Comparison of ENCODE assay signal across 16 cellular contexts in the genomic region with DNA sequence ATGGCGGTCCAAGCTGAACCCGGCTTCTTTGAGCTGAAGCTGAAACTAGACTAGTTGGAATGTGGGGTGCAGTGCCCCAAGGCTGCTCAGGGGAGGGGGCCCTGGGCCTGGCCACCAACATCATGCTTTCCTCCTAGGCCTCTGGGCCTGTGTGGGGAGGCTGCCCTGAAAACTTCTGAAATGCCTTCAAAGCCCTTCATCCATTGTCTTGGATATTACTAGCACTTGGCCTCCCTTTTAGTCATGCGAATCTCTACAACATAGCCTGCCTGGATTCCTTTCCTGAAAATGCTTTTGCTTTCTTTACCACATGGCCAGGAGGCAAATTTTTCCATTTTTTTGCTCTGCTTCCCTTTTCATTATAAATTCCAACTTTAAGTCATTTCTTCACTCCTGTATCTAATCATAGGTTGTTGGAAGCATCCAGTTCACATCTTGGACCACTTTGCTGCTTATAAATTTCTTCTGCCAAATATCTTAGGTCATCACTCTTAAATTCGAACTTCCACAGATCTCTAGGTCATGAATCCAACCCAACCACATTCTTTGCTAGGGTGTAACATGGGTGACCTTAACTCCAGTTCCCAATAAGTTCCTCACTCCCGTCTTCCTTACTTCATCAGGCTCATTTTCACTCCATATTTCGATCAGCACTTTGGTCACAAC.
DNase-seq lines count a peak whose midpoint lies in the region; ATAC-seq, FAIRE-seq and TF ChIP-seq lines count a peak whose summit lies in the region.
"Had no signal": no experiment of that assay in that cellular context is flagged by ENCODE, and none has a peak within 500 bp of the region (broad histone marks: within the 10 kb centered on the region; RNA-seq: fewer than 3 reads in every experiment).

No MANE protein-coding gene starts in this region.

- H4K5ac ChIP-seq in H1 (ENCODE audit: insufficient read length, low read depth, low read length): no peak overlapping the region

- no peak overlapping the region for H2AK5ac ChIP-seq in H1 (ENCODE audit: low read depth, low read length)

- no peak overlapping the region for H2BK15ac ChIP-seq in H1 (ENCODE audit: low read length)

- peaks cover 23% of the 10 kb centered on the region for H3K4me1 ChIP-seq in GM23248 (ENCODE audit: insufficient read depth)
- H3K4me1 ChIP-seq in H1 (replicated peaks in 1 of 4; ENCODE audit: control insufficient read depth in 3 of 4, insufficient read depth in 4 of 4, low read length in 3 of 4): peaks cover 0 to 4% (median 2%) of the 10 kb centered on the region in 4 experiments; a peak in 4 of 7 replicates
- H3K4me1 ChIP-seq in iPS-20b (ENCODE audit: insufficient read depth, low read length): no peaks in the 10 kb centered on the region; the same call in 1 of the 2 replicates
- H3K4me1 ChIP-seq in gastrocnemius medialis: no peaks in the 10 kb centered on the region

- no peak overlapping the region for H3K27ac Mint-ChIP-seq in activated naive CD4-positive, alpha-beta T cell treated with anti-CD3 and anti-CD28 coated beads, Interleukin-2, amount 10 ng/mL, durations not matched to agents 7 days and 5 days
- H3K27ac Mint-ChIP-seq: activated CD4-positive, alpha-beta memory T cell treated with anti-CD3 and anti-CD28 coated beads, Interleukin-2, amount 10 ng/mL, durations not matched to agents 7 days and 5 days; activated naive CD4-positive, alpha-beta T cell treated with anti-CD3 and anti-CD28 coated beads, Interleukin-2, amount 50 U/mL, for 24 hours had no signal

- POLR2A ChIA-PET in H1 (lab: Charles Lee; ENCODE audit: partially characterized antibody): no interaction called here

- H3K27ac ChIP-seq in GM23248: peak overlapping the region; percentile 48
- no peak overlapping the region for H3K27ac ChIP-seq in H1 (ENCODE audit: low read depth, low read length)
- peak overlapping the region; percentile 2 for H3K27ac ChIP-seq in iPS-20b (ENCODE audit: low read length)
- H3K27ac ChIP-seq in gastrocnemius medialis: no peak overlapping the region
- H3K27ac ChIP-seq: WERI-Rb-1 had no signal

- peak; percentile 28 for FAIRE-seq in H1 (lab: Jason Lieb, UNC)

- TF ChIP-seq POLR2A in H1 (IDR thresholded peaks at IDR 0.05; ENCODE audit: control extremely low read depth in 1 of 2, low read depth in 2 of 2, low read length in 2 of 2): no peak
- no peak for TF ChIP-seq POLR2A in gastrocnemius medialis (IDR thresholded peaks at IDR 0.05)

- intact Hi-C loops in gastrocnemius medialis (cut with DNase I; ENCODE audit: low total_unique reads): no loop called here

- no peaks in the 10 kb centered on the region for H3K36me3 Mint-ChIP-seq in activated naive CD4-positive, alpha-beta T cell treated with anti-CD3 and anti-CD28 coated beads, Interleukin-2, amount 10 ng/mL, durations not matched to agents 7 days and 5 days
- H3K36me3 Mint-ChIP-seq: activated naive CD4-positive, alpha-beta T cell treated with anti-CD3 and anti-CD28 coated beads, Interleukin-2, amount 50 U/mL, for 24 hours had no signal

- no peak overlapping the region for H3K4me3 Mint-ChIP-seq in activated naive CD4-positive, alpha-beta T cell treated with anti-CD3 and anti-CD28 coated beads, Interleukin-2, amount 10 ng/mL, durations not matched to agents 7 days and 5 days
- H3K4me3 Mint-ChIP-seq: activated CD4-positive, alpha-beta memory T cell treated with anti-CD3 and anti-CD28 coated beads, Interleukin-2, amount 10 ng/mL, durations not matched to agents 7 days and 5 days; activated naive CD4-positive, alpha-beta T cell treated with anti-CD3 and anti-CD28 coated beads, Interleukin-2, amount 50 U/mL, for 24 hours had no signal

- CTCF ChIA-PET in H1 (lab: Charles Lee; ENCODE audit: partially characterized antibody): interaction anchor here (0.7 kb wide), 1 partner anchor 342 kb away, joined by 3 read pairs; no protein-coding TSS in a partner anchor
- CTCF ChIA-PET in activated naive CD4-positive, alpha-beta T cell treated with anti-CD3 and anti-CD28 coated beads, Interleukin-2, amount 10 ng/mL, durations not matched to agents 7 days and 5 days (lab: Charles Lee): no interaction called here

- TF ChIP-seq CTCF in AG10803 (conservative IDR thresholded peaks at IDR 0.05; ENCODE audit: low read length) (no peak), H1 (IDR thresholded peaks at IDR 0.05; ENCODE audit: control extremely low read depth in 1 of 3, insufficient read depth in 1 of 3, low read depth in 1 of 3, low read length in 3 of 3) (no peak), gastrocnemius medialis (IDR thresholded peaks at IDR 0.05 in 4 of 5, conservative IDR thresholded peaks at IDR 0.05 in 1 of 5) (no peak)

- peak; percentile 69 for DNase-seq in AG10803 (ENCODE audit: low read depth)
- DNase-seq in GM23248: peak; percentile 54
- DNase-seq in H1 (ENCODE audit: low read depth in 1 of 2, low spot score in 2 of 2): peak in 1 of 2 experiments; percentile 47
- no peak for DNase-seq in gastrocnemius medialis
- no peak for DNase-seq in superior temporal gyrus (ENCODE audit: extremely low spot score)
- DNase-seq in NCI-H2171 treated with DMSO at 0.1 percent for 48 hours (lab: John Stamatoyannopoulos, UW): no peak
- no peak for DNase-seq in activated naive CD4-positive, alpha-beta T cell treated with anti-CD3 and anti-CD28 coated beads, Interleukin-2, amount 10 ng/mL, durations not matched to agents 7 days and 5 days
- DNase-seq: activated CD4-positive, alpha-beta memory T cell treated with anti-CD3 and anti-CD28 coated beads, Interleukin-2, amount 10 ng/mL, durations not matched to agents 7 days and 5 days; MG63; NCI-H774; stimulated activated CD4-positive, alpha-beta T cell treated with anti-CD3 and anti-CD28 coated beads, Interleukin-12 subunit alpha, Interleukin-12 subunit beta, amount 100 ng/mL, for 4 hours; substantia nigra; T-helper 2 cell; WERI-Rb-1 had no signal

- H3K36me3 ChIP-seq in GM23248 (ENCODE audit: low read depth) (no peaks in the 10 kb centered on the region), H1 (ENCODE audit: control insufficient read depth in 2 of 4, insufficient read depth in 4 of 4, low read length in 3 of 4) (no peaks in the 10 kb centered on the region), iPS-20b (ENCODE audit: insufficient read depth, low read depth, low read length) (no peaks in the 10 kb centered on the region), gastrocnemius medialis (no peaks in the 10 kb centered on the region)
- H3K36me3 ChIP-seq: MG63, WERI-Rb-1 had no signal

- no peak overlapping the region for H3K56ac ChIP-seq in H1 (replicated peaks; ENCODE audit: insufficient read length, low read depth, low read length)

- H2AFZ ChIP-seq in GM23248 (peak overlapping the region; percentile 70), H1 (ENCODE audit: low read length) (no peak overlapping the region)

- peaks cover under 1% of the 10 kb centered on the region for H3K4me1 Mint-ChIP-seq in activated naive CD4-positive, alpha-beta T cell treated with anti-CD3 and anti-CD28 coated beads, Interleukin-2, amount 10 ng/mL, durations not matched to agents 7 days and 5 days
- H3K4me1 Mint-ChIP-seq: activated naive CD4-positive, alpha-beta T cell treated with anti-CD3 and anti-CD28 coated beads, Interleukin-2, amount 50 U/mL, for 24 hours had no signal

- TF ChIP-seq RAD21 in H1 (IDR thresholded peaks at IDR 0.05 in 1 of 2, conservative IDR thresholded peaks at IDR 0.05 in 1 of 2; ENCODE audit: low read depth in 2 of 2, low read length in 2 of 2): no peak

- H3K9me3 ChIP-seq in GM23248 (ENCODE audit: low read depth) (no peaks in the 10 kb centered on the region), H1 (ENCODE audit: insufficient read depth in 2 of 2, low read depth in 1 of 2, low read length in 1 of 2) (peaks cover 0 to 7% of the 10 kb centered on the region in 2 experiments; a peak in 1 of 4 replicates), iPS-20b (ENCODE audit: insufficient read depth, low read depth, low read length) (peaks cover 10% of the 10 kb centered on the region; the same call in 1 of the 2 replicates), gastrocnemius medialis (no peaks in the 10 kb centered on the region)
- H3K9me3 ChIP-seq: MG63 had no signal

- no peak; a peak in 1 of 3 replicates for TF ChIP-seq EP300 in H1 (IDR thresholded peaks at IDR 0.05; ENCODE audit: borderline replicate concordance in 1 of 2, low read depth in 2 of 2, low read length in 2 of 2)

- ATAC-seq in gastrocnemius medialis: no peak

- H3K79me1 ChIP-seq in H1 (ENCODE audit: low read depth, low read length): no peaks in the 10 kb centered on the region

- H4K20me1 ChIP-seq in GM23248 (ENCODE audit: insufficient read depth) (no peaks in the 10 kb centered on the region), H1 (replicated peaks in 1 of 2; ENCODE audit: control insufficient read depth in 1 of 2, insufficient read depth in 2 of 2, low read length in 2 of 2) (no peaks in the 10 kb centered on the region)

- no peak overlapping the region for H3K14ac ChIP-seq in H1 (ENCODE audit: insufficient read length)

- H3K18ac ChIP-seq in H1 (ENCODE audit: extremely low read depth, low read length): peak overlapping the region; percentile 15; the same call in 1 of the 2 replicates

- H3K4me2 ChIP-seq in GM23248 (ENCODE audit: unreplicated experiment) (peak overlapping the region; percentile 46), H1 (ENCODE audit: insufficient read depth in 1 of 2, low read depth in 2 of 2, low read length in 2 of 2) (peak overlapping the region in 1 of 2 experiments; percentile 40; a peak in 1 of 4 replicates)

- H2BK12ac ChIP-seq in H1 (ENCODE audit: low read depth, low read length): peak overlapping the region; percentile 3; the same call in 1 of the 2 replicates

- H4K91ac ChIP-seq in H1 (replicated peaks; ENCODE audit: insufficient read length, low read length): peak overlapping the region; percentile 91

- H3K27me3 ChIP-seq in GM23248 (replicated peaks; ENCODE audit: insufficient read depth) (no peaks in the 10 kb centered on the region), H1 (replicated peaks in 1 of 4; ENCODE audit: control insufficient read depth in 3 of 4, extremely low read depth in 1 of 4, insufficient read depth in 3 of 4, low read length in 3 of 4) (no peaks in the 10 kb centered on the region), iPS-20b (ENCODE audit: insufficient read depth, low read length) (no peaks in the 10 kb centered on the region), gastrocnemius medialis (no peaks in the 10 kb centered on the region)
- H3K27me3 ChIP-seq: MG63 had no signal

- 40 to 41% methylated on average over 6 of the region's 6 CpGs for WGBS in GM23248 (ENCODE audit: low coverage in 1 of 2, low lambda C conversion rate in 2 of 2, missing lambda C conversion rate in 2 of 2), 2 experiments
- 82% methylated on average over 6 of the region's 6 CpGs; no CpG with 5 or more reads in 1 of the 2 experiments for WGBS in H1 (ENCODE audit: extremely low coverage in 1 of 2, insufficient coverage in 1 of 2, insufficient read length in 1 of 2, insufficient replicate concordance in 2 of 2, low coverage in 1 of 2, low lambda C conversion rate in 2 of 2, missing lambda C conversion rate in 1 of 2), 2 experiments

- no peak overlapping the region; the same call in 1 of the 2 replicates for H2BK5ac ChIP-seq in H1 (ENCODE audit: low read depth, low read length)

- no peak overlapping the region for H3K23ac ChIP-seq in H1 (ENCODE audit: insufficient read length)

- no peaks in the 10 kb centered on the region for H3K23me2 ChIP-seq in H1 (ENCODE audit: low read depth, low read length)

- H3K9me3 Mint-ChIP-seq in activated naive CD4-positive, alpha-beta T cell treated with anti-CD3 and anti-CD28 coated beads, Interleukin-2, amount 10 ng/mL, durations not matched to agents 7 days and 5 days: no peaks in the 10 kb centered on the region
- H3K9me3 Mint-ChIP-seq: activated naive CD4-positive, alpha-beta T cell treated with anti-CD3 and anti-CD28 coated beads, Interleukin-2, amount 50 U/mL, for 24 hours had no signal

- in situ Hi-C loops in GM23248 (cut with MboI) (no loop called here), gastrocnemius medialis (cut with MboI; ENCODE audit: low sequenced_read_pairs in 4 of 4) (no loop called here)

- no peak overlapping the region for H3K9ac ChIP-seq in GM23248
- H3K9ac ChIP-seq in H1 (replicated peaks in 1 of 4; ENCODE audit: extremely low read depth in 1 of 4, low read depth in 3 of 4, low read length in 3 of 4): no peak overlapping the region
- H3K9ac ChIP-seq in iPS-20b (ENCODE audit: low read depth, low read length): no peak overlapping the region

- no peaks in the 10 kb centered on the region for H3K27me3 Mint-ChIP-seq in activated naive CD4-positive, alpha-beta T cell treated with anti-CD3 and anti-CD28 coated beads, Interleukin-2, amount 10 ng/mL, durations not matched to agents 7 days and 5 days
- H3K27me3 Mint-ChIP-seq: activated naive CD4-positive, alpha-beta T cell treated with anti-CD3 and anti-CD28 coated beads, Interleukin-2, amount 50 U/mL, for 24 hours had no signal

- H3K4me3 ChIP-seq in AG10803 (ENCODE audit: low read length) (no peak overlapping the region), GM23248 (no peak overlapping the region), H1 (ENCODE audit: extremely low read depth in 1 of 4, insufficient read depth in 2 of 4, low read depth in 3 of 4, low read length in 4 of 4) (peak overlapping the region in 1 of 4 experiments; percentile 22; a peak in 1 of 8 replicates), iPS-20b (ENCODE audit: low read length) (peak overlapping the region; percentile 29; the same call in 1 of the 2 replicates), gastrocnemius medialis (no peak overlapping the region)
- H3K4me3 ChIP-seq: MG63 had no signal

- no peak overlapping the region for H3K4ac ChIP-seq in H1 (replicated peaks; ENCODE audit: insufficient read length, low read depth, low read length)

- H3K9me2 ChIP-seq in GM23248 (ENCODE audit: insufficient read depth): no peaks in the 10 kb centered on the region

- H3K79me2 ChIP-seq in GM23248 (ENCODE audit: insufficient read depth) (no peaks in the 10 kb centered on the region), H1 (ENCODE audit: control insufficient read depth in 1 of 2, insufficient read depth in 2 of 2, low read length in 2 of 2) (no peaks in the 10 kb centered on the region)

- H2BK120ac ChIP-seq in H1 (replicated peaks; ENCODE audit: low read depth, low read length): no peak overlapping the region

- H2BK20ac ChIP-seq in H1 (ENCODE audit: low read length): no peak overlapping the region; the same call in 1 of the 2 replicates

- H3F3A ChIP-seq in GM23248 (ENCODE audit: insufficient read depth): peaks cover 19% of the 10 kb centered on the region

- no peak overlapping the region; the same call in 1 of the 2 replicates for H4K8ac ChIP-seq in H1 (ENCODE audit: extremely low read depth, insufficient read depth, low read length)

Comparison
In these comparisons a context has a peak if more than half of its experiments do, and no peak if none do; other contexts are left out.
1. DNase-seq: peak in AG10803 (single experiment) and GM23248 (single experiment); none in gastrocnemius medialis (0 of 2), superior temporal gyrus (single experiment), NCI-H2171 treated with DMSO at 0.1 percent for 48 hours (single experiment) and activated naive CD4-positive, alpha-beta T cell treated with anti-CD3 and anti-CD28 coated beads, Interleukin-2, amount 10 ng/mL, durations not matched to agents 7 days and 5 days (single experiment).
2. H3K27ac ChIP-seq: peak in GM23248 (single experiment) and iPS-20b (single experiment); none in H1 (single experiment) and gastrocnemius medialis (0 of 4).